26 cellular contexts compared by ENCODE assay signal in the genomic region with DNA sequence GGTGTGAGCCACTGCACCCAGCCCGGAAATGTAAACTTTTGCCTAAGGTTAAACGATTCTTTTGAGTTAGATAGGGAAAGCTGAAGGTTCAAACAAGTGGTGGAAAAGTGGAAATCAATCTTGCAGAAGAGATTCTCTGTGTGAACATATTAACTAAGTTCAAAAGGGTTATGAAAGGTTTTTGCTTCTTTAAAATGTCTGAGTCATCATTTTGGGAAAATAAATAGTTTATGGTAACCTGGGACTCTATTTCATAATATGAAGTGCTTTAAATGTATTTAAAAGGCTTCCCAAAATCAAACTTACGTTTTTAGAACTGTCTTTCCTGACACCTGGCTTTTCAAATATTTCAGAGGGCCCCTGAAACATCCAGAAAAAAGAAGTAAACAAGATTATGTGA.
"Had no signal": no experiment of that assay in that cellular context is flagged by ENCODE, and none has a peak within 500 bp of the region (broad histone marks: within the 10 kb centered on the region; RNA-seq: fewer than 3 reads in every experiment).

No MANE protein-coding gene starts in this region.

- H3K27ac ChIP-seq: colonic mucosa, coronary artery, dorsolateral prefrontal cortex, epithelial cell of prostate, esophagus muscularis mucosa, esophagus squamous epithelium, foreskin keratinocyte, gastrocnemius medialis, gastroesophageal sphincter, heart left ventricle, heart right ventricle had no signal

- H3K9me3 ChIP-seq: colonic mucosa, esophagus muscularis mucosa, esophagus squamous epithelium, gastrocnemius medialis, gastroesophageal sphincter, heart left ventricle, heart right ventricle had no signal

- DNase-seq: colonic mucosa; cortex of kidney; dermis blood vessel endothelial cell; dorsolateral prefrontal cortex; effector CD4-positive, alpha-beta T cell; effector CD8-positive, alpha-beta T cell; effector memory CD4-positive, alpha-beta T cell; effector memory CD8-positive, alpha-beta T cell; endodermal cell; erythroblast; esophagus squamous epithelium; foreskin fibroblast; foreskin keratinocyte; foreskin melanocyte; gastrocnemius medialis; glutamatergic neuron; head of caudate nucleus; heart left ventricle; heart right ventricle had no signal

- H3K27me3 ChIP-seq: colonic mucosa, esophagus muscularis mucosa, esophagus squamous epithelium, foreskin keratinocyte, gastrocnemius medialis, gastroesophageal sphincter had no signal

- ATAC-seq: effector memory CD8-positive, alpha-beta T cell; esophagus mucosa; foreskin keratinocyte; gastrocnemius medialis; gastroesophageal sphincter; heart left ventricle; heart right ventricle had no signal

- FAIRE-seq: endothelial cell of umbilical vein, frontal cortex had no signal

- H3K4me3 ChIP-seq: colonic mucosa, coronary artery, dorsolateral prefrontal cortex, esophagus muscularis mucosa, esophagus squamous epithelium, gastrocnemius medialis, gastroesophageal sphincter, heart left ventricle, heart right ventricle had no signal

- H3K36me3 ChIP-seq: colonic mucosa, esophagus muscularis mucosa, esophagus squamous epithelium, gastrocnemius medialis, gastroesophageal sphincter, heart left ventricle, heart right ventricle had no signal

- H3K4me1 ChIP-seq: colonic mucosa, esophagus muscularis mucosa, esophagus squamous epithelium, foreskin keratinocyte, gastrocnemius medialis, gastroesophageal sphincter, heart left ventricle had no signal
